Comparison of ENCODE assay signal across 8 cellular contexts in the genomic region with DNA sequence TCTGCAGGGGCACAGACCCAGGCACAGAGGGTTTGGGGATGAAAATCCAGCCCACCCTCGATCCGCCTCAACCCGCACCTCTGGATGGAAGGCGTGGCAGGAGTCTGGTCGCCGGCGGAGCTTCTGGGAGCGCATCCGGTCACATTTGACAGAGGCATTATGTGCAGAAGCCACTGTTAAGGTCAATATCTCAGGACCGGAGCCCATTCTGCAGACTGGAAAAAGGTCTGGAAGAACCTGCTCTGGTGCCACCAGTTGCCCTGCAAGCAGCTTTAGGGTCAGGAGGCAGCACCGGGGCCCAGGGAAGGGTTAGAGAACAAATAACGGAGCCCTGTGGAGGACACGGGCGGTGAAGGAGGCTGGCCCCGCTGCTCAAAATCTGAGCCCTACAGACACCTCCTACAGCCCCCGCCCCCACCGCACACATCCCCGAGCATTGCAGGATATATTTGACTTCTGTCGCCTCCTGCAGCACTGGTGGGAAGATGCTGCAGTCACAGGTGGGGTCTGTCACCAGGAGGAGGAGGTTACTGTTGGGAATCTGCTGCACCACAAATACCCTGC. TPM values are rescaled to one million over a fixed set of nuclear protein-coding genes. Genes with fewer than 3 reads are reported as not detected.
DNase-seq lines count a peak whose midpoint lies in the region; ATAC-seq and TF ChIP-seq lines count a peak whose summit lies in the region.

No MANE protein-coding gene starts in this region.

- peaks cover 25% of the 10 kb centered on the region for H3K4me1 Mint-ChIP-seq in activated CD8-positive, alpha-beta memory T cell treated with anti-CD3 and anti-CD28 coated beads, Interleukin-2, amount 10 ng/mL, durations not matched to agents 7 days and 5 days
- peaks cover 26% of the 10 kb centered on the region for H3K4me1 Mint-ChIP-seq in activated B cell treated with CpG ODN at 0.5 μM for 24 hours

- H3K27me3 Mint-ChIP-seq in activated CD8-positive, alpha-beta memory T cell treated with anti-CD3 and anti-CD28 coated beads, Interleukin-2, amount 10 ng/mL, durations not matched to agents 7 days and 5 days = no peaks in the 10 kb centered on the region
- no peaks in the 10 kb centered on the region for H3K27me3 Mint-ChIP-seq in activated B cell treated with CpG ODN at 0.5 μM for 24 hours

- H3K27ac ChIP-seq in layer of hippocampus (ENCODE audit: low read depth, low read length) = peak overlapping the region; percentile 67
- H3K27ac ChIP-seq in subcutaneous abdominal adipose tissue (ENCODE audit: low read depth, low read length) = peak overlapping the region; percentile 69

- peak overlapping the region; percentile 37 to 81 (median 46) for H3K4me3 ChIP-seq in subcutaneous abdominal adipose tissue (ENCODE audit: low read depth in 1 of 5, low read length in 5 of 5)

- peaks cover 0 to 4% (median 0%) of the 10 kb centered on the region in 5 donors for H3K36me3 ChIP-seq in subcutaneous abdominal adipose tissue (ENCODE audit: control insufficient read depth in 5 of 5, insufficient read depth in 5 of 5, low read length in 5 of 5)

- peak overlapping the region; percentile 75 for H3K27ac Mint-ChIP-seq in activated CD8-positive, alpha-beta memory T cell treated with anti-CD3 and anti-CD28 coated beads, Interleukin-2, amount 10 ng/mL, durations not matched to agents 7 days and 5 days
- no peak overlapping the region for H3K27ac Mint-ChIP-seq in activated B cell treated with CpG ODN at 0.5 μM for 24 hours

- intact Hi-C loops in activated B cell treated with CpG ODN at 0.5 μM for 24 hours (cut with micrococcal nuclease) = loop anchor here (5.0 kb wide), 1 partner anchor 987 kb away; no protein-coding TSS in a partner anchor

- no peaks in the 10 kb centered on the region for H3K9me3 ChIP-seq in subcutaneous abdominal adipose tissue (ENCODE audit: control insufficient read depth in 5 of 5, low read length in 5 of 5)

- POLR2A ChIA-PET in activated B cell treated with CpG ODN at 0.5 μM for 24 hours (lab: Charles Lee) = interaction anchor here (0.6 to 3.2 kb wide), 7 partner anchors 104 to 146 kb away, joined by 3 to 48 read pairs (median 4); no protein-coding TSS in a partner anchor

- CTCF ChIA-PET in activated CD8-positive, alpha-beta memory T cell treated with anti-CD3 and anti-CD28 coated beads, Interleukin-2, amount 10 ng/mL, durations not matched to agents 7 days and 5 days (lab: Charles Lee) = interaction anchor here (0.7 to 8.2 kb wide), 15 partner anchors 10 to 242 kb away, joined by 3 to 162 read pairs (median 4); no protein-coding TSS in a partner anchor
- CTCF ChIA-PET in activated B cell treated with CpG ODN at 0.5 μM for 24 hours (lab: Charles Lee) = interaction anchor here (0.5 to 10.4 kb wide), 6 partner anchors 130 to 988 kb away, joined by 3 to 257 read pairs (median 4); no protein-coding TSS in a partner anchor

- H3K27me3 ChIP-seq in layer of hippocampus (ENCODE audit: control insufficient read depth, insufficient read depth, low read length) (no peaks in the 10 kb centered on the region), subcutaneous abdominal adipose tissue (ENCODE audit: control insufficient read depth in 5 of 5, insufficient read depth in 4 of 5, low read length in 5 of 5) (no peaks in the 10 kb centered on the region)

- TF ChIP-seq CTCF in activated B cell treated with CpG ODN at 0.5 μM for 24 hours (IDR thresholded peaks at IDR 0.05) = no peak

- H3K4me1 ChIP-seq in subcutaneous abdominal adipose tissue (ENCODE audit: control insufficient read depth in 5 of 5, insufficient read depth in 5 of 5, low read length in 5 of 5) = peaks cover 6 to 67% (median 59%) of the 10 kb centered on the region in 5 donors

- H3K9ac ChIP-seq in subcutaneous abdominal adipose tissue (ENCODE audit: low read length in 5 of 5) = peak overlapping the region in 3 of 5 donors; percentile 26 to 72 (median 65)

- no peaks in the 10 kb centered on the region for H3K36me3 Mint-ChIP-seq in activated CD8-positive, alpha-beta memory T cell treated with anti-CD3 and anti-CD28 coated beads, Interleukin-2, amount 10 ng/mL, durations not matched to agents 7 days and 5 days
- H3K36me3 Mint-ChIP-seq in activated B cell treated with CpG ODN at 0.5 μM for 24 hours (ENCODE audit: low read depth) = no peaks in the 10 kb centered on the region

- no peak for DNase-seq in activated CD8-positive, alpha-beta memory T cell treated with anti-CD3 and anti-CD28 coated beads, Interleukin-2, amount 10 ng/mL, durations not matched to agents 7 days and 5 days
- DNase-seq in activated CD8-positive, alpha-beta memory T cell treated with anti-CD3 and anti-CD28 coated beads for 24 hours = no peak
- DNase-seq in activated B cell treated with CpG ODN at 0.5 μM for 24 hours = no peak
- DNase-seq in activated CD4-positive, CD25-positive, alpha-beta regulatory T cell (lab: John Stamatoyannopoulos, UW) = no peak

- peak overlapping the region; percentile 38 for H3K4me3 Mint-ChIP-seq in activated CD8-positive, alpha-beta memory T cell treated with anti-CD3 and anti-CD28 coated beads, Interleukin-2, amount 10 ng/mL, durations not matched to agents 7 days and 5 days
- H3K4me3 Mint-ChIP-seq in activated B cell treated with CpG ODN at 0.5 μM for 24 hours = peak overlapping the region; percentile 74

- H3K9me3 Mint-ChIP-seq in activated CD8-positive, alpha-beta memory T cell treated with anti-CD3 and anti-CD28 coated beads, Interleukin-2, amount 10 ng/mL, durations not matched to agents 7 days and 5 days (ENCODE audit: low read depth) = no peaks in the 10 kb centered on the region
- H3K9me3 Mint-ChIP-seq in activated B cell treated with CpG ODN at 0.5 μM for 24 hours = no peaks in the 10 kb centered on the region

- ATAC-seq in activated CD8-positive, alpha-beta memory T cell treated with anti-CD3 and anti-CD28 coated beads, Interleukin-2, amount 10 ng/mL, durations not matched to agents 7 days and 5 days = no peak
- ATAC-seq in activated B cell treated with CpG ODN at 0.5 μM for 24 hours (ENCODE audit: low read depth) (no peak), GM21717 (IDR thresholded peaks at IDR 0.05; ENCODE audit: unreplicated experiment) (no peak), GM18861 (IDR thresholded peaks at IDR 0.05; ENCODE audit: unreplicated experiment) (no peak)

RNA-seq across cellular contexts. Expression of a gene that starts 25.1 kb away (rescaled TPM):
- not detected for total RNA-seq in activated CD8-positive, alpha-beta memory T cell treated with anti-CD3 and anti-CD28 coated beads, Interleukin-2, amount 10 ng/mL, durations not matched to agents 7 days and 5 days
- not detected in 2 replicates for total RNA-seq in activated B cell treated with CpG ODN at 0.5 μM for 24 hours
